In the genomic region with DNA sequence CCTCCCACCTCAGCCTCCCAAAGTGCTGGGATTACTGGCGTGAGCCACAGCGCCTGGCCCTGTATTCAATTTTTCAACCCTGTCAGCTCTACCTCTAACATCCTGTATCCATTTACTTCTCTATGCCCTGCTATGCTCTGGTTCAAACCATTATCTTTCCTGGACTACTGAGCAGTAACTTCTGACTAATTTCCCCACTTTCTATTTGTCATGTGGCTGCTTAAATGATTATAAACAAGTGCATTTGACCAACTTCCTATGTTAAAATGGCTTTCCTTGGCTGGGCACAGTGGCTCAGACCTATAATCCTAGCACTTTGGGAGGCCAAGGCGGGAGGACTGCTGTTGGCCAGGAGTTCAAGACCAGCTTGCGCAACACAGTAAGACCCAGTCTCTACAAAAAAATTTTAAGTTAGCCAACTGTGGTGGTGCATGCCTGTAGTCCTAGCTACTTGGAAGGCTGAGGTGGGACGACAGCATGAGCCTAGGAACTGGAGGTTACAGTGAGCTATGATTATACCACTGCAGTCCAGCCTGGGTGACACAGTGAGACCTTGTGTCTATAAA, we compare ENCODE assay signal across 28 cellular contexts. TPM values are rescaled to one million over a fixed set of nuclear protein-coding genes. Genes with fewer than 3 reads are reported as not detected.
DNase-seq lines count a peak whose midpoint lies in the region; ATAC-seq and TF ChIP-seq lines count a peak whose summit lies in the region.
"Had no signal": no experiment of that assay in that cellular context is flagged by ENCODE, and none has a peak within 500 bp of the region (broad histone marks: within the 10 kb centered on the region; RNA-seq: fewer than 3 reads in every experiment).

No MANE protein-coding gene starts in this region.

- H3K79me2 ChIP-seq in neural cell (replicated peaks; ENCODE audit: insufficient read depth, low read length): peaks cover 61% of the 10 kb centered on the region

- no peak for TF ChIP-seq EP300 in neural cell (conservative IDR thresholded peaks at IDR 0.05; ENCODE audit: poor library complexity, severe bottlenecking)

- H3K4me1 Mint-ChIP-seq in activated naive CD4-positive, alpha-beta T cell treated with anti-CD3 and anti-CD28 coated beads for 36 hours (ENCODE audit: low read depth): peaks cover 46% of the 10 kb centered on the region
- H3K4me1 Mint-ChIP-seq in CD8-positive, alpha-beta memory T cell: peaks cover 43 to 58% (median 56%) of the 10 kb centered on the region in 3 donors

- no peak overlapping the region for H3K4ac ChIP-seq in IMR-90 (ENCODE audit: low read depth, low read length)

- H3K18ac ChIP-seq in IMR-90 (ENCODE audit: low read depth, low read length): no peak overlapping the region

- H3K9me3 ChIP-seq in IMR-90 (ENCODE audit: control insufficient read depth, insufficient read depth, low read length): no peaks in the 10 kb centered on the region
- H3K9me3 ChIP-seq in neural cell (ENCODE audit: low read length): no peaks in the 10 kb centered on the region
- no peaks in the 10 kb centered on the region for H3K9me3 ChIP-seq in CD8-positive, alpha-beta memory T cell (ENCODE audit: low read length)
- H3K9me3 ChIP-seq: body of pancreas, colonic mucosa, thyroid gland had no signal

- H3K36me3 ChIP-seq in IMR-90 (ENCODE audit: control insufficient read depth, insufficient read depth, low read length) (peaks cover 3% of the 10 kb centered on the region; the same call in 1 of the 2 replicates), neural cell (ENCODE audit: insufficient read depth, low read length) (no peaks in the 10 kb centered on the region)
- peaks cover under 1% of the 10 kb centered on the region for H3K36me3 ChIP-seq in CD8-positive, alpha-beta memory T cell (ENCODE audit: insufficient read depth, low read length)
- H3K36me3 ChIP-seq: colonic mucosa had no signal

- no peak overlapping the region for H2BK20ac ChIP-seq in IMR-90 (ENCODE audit: low read depth, low read length)

- no peaks in the 10 kb centered on the region for H3K9me2 ChIP-seq in neural cell (ENCODE audit: insufficient read depth, low read length)

- dilution Hi-C loops in IMR-90 (cut with HindIII; ENCODE audit: low sequenced_read_pairs, unreplicated experiment): no loop called here

- H3F3A ChIP-seq in neural cell (ENCODE audit: insufficient read depth, low read length, poor library complexity, severe bottlenecking): no peaks in the 10 kb centered on the region

- H3K27me3 Mint-ChIP-seq in activated naive CD4-positive, alpha-beta T cell treated with anti-CD3 and anti-CD28 coated beads for 36 hours (ENCODE audit: low read depth): no peaks in the 10 kb centered on the region
- H3K27me3 Mint-ChIP-seq in CD8-positive, alpha-beta memory T cell: no peaks in the 10 kb centered on the region
- H3K27me3 Mint-ChIP-seq: activated naive CD8-positive, alpha-beta T cell treated with anti-CD3 and anti-CD28 coated beads, Interleukin-2, amount 10 ng/mL, durations not matched to agents 7 days and 5 days had no signal

- no peak for TF ChIP-seq RAD21 in IMR-90 (IDR thresholded peaks at IDR 0.05; ENCODE audit: low read length)
- no peak for TF ChIP-seq RAD21 in neural cell (conservative IDR thresholded peaks at IDR 0.05)

- no peak overlapping the region for H4K8ac ChIP-seq in IMR-90 (ENCODE audit: low read depth in 2 of 2, low read length in 2 of 2)

- 0 out of 2 replicates have a peak, but pooled peaks cover 1% of the 10 kb centered on the region for H4K20me1 ChIP-seq in IMR-90 (ENCODE audit: insufficient read depth, low read length)
- no peaks in the 10 kb centered on the region for H4K20me1 ChIP-seq in neural cell (ENCODE audit: insufficient read depth)

- TF ChIP-seq POLR2A in IMR-90 (IDR thresholded peaks at IDR 0.05; ENCODE audit: low read depth, low read length): no peak

- H2AK9ac ChIP-seq in IMR-90 (replicated peaks; ENCODE audit: low read depth, low read length, poor library complexity): no peak overlapping the region

- intact Hi-C loops in activated naive CD4-positive, alpha-beta T cell treated with anti-CD3 and anti-CD28 coated beads for 36 hours (cut with micrococcal nuclease): loop anchor here (5.0 kb wide), 2 partner anchors 1432 to 1957 kb away; a partner anchor contains a TSS
- intact Hi-C loops in IMR-90 (cut with micrococcal nuclease): no loop called here

- H3K4me3 Mint-ChIP-seq in activated naive CD4-positive, alpha-beta T cell treated with anti-CD3 and anti-CD28 coated beads for 36 hours: no peak overlapping the region
- peak overlapping the region in 1 of 7 donors; percentile 17 for H3K4me3 Mint-ChIP-seq in CD8-positive, alpha-beta memory T cell
- H3K4me3 Mint-ChIP-seq: activated naive CD8-positive, alpha-beta T cell treated with anti-CD3 and anti-CD28 coated beads, Interleukin-2, amount 10 ng/mL, durations not matched to agents 7 days and 5 days; CD14-positive monocyte had no signal

- H4K91ac ChIP-seq in IMR-90 (ENCODE audit: insufficient read depth, low read depth, low read length): no peak overlapping the region

- 100% methylated on average over 1 of the region's 5 CpGs; no CpG with 5 or more reads in 1 of the 2 experiments for WGBS in IMR-90 (ENCODE audit: extremely low coverage in 2 of 2, insufficient read length in 1 of 2), 2 experiments

- ATAC-seq in IMR-90 (ENCODE audit: low read depth) (no peak), HG02885 (IDR thresholded peaks at IDR 0.05; ENCODE audit: poor library complexity, unreplicated experiment) (no peak)
- ATAC-seq in activated naive CD4-positive, alpha-beta T cell treated with anti-CD3 and anti-CD28 coated beads, Interleukin-2, amount 50 U/mL, for 72 hours: no peak
- ATAC-seq: activated CD4-positive, CD25-positive, alpha-beta regulatory T cell treated with anti-CD3 and anti-CD28 coated beads, Interleukin-2, amount 50 U/mL, for 24 hours; body of pancreas had no signal

- in situ Hi-C loops in IMR-90 (cut with MboI; ENCODE audit: low sequenced_read_pairs): no loop called here

- no peak overlapping the region for H2AFZ ChIP-seq in IMR-90 (replicated peaks; ENCODE audit: low read length, poor library complexity)
- H2AFZ ChIP-seq in neural cell (ENCODE audit: low read depth, low read length): no peak overlapping the region

- DNase-seq in activated naive CD4-positive, alpha-beta T cell treated with anti-CD3 and anti-CD28 coated beads for 36 hours: no peak
- no peak for DNase-seq in activated naive CD4-positive, alpha-beta T cell treated with Interleukin-2 at 50 U/mL for 16 hours
- no peak for DNase-seq in IMR-90
- no peak for DNase-seq in activated naive CD4-positive, alpha-beta T cell treated with anti-CD3 and anti-CD28 coated beads, Interleukin-2, amount 50 U/mL, for 72 hours (ENCODE audit: low spot score in 2 of 2)
- no peak for DNase-seq in cortex of kidney (lab: John Stamatoyannopoulos, UW)
- DNase-seq in CD8-positive, alpha-beta memory T cell: no peak
- DNase-seq: ACHN; activated CD8-positive, alpha-beta memory T cell treated with anti-CD3 and anti-CD28 coated beads, Interleukin-2, amount 50 U/mL, for 4 hours; activated naive CD8-positive, alpha-beta T cell treated with anti-CD3 and anti-CD28 coated beads, Interleukin-2, amount 10 ng/mL, durations not matched to agents 7 days and 5 days; body of pancreas; colonic mucosa; DMS79; H9; NCI-H1105; NCI-H2081; NCI-H510A; RPMI8226; stimulated activated CD4-positive, alpha-beta T cell treated with anti-CD3 and anti-CD28 coated beads, Interleukin-1b, Interleukin-23, amount 100 ng/mL, for 48 hours; stimulated activated naive CD4-positive, alpha-beta T cell; T-helper 9 cell; thyroid gland had no signal

- no peak overlapping the region for H4K5ac ChIP-seq in IMR-90 (ENCODE audit: low read depth, low read length)

- POLR2A ChIA-PET in IMR-90 (lab: Charles Lee; ENCODE audit: unreplicated experiment): no interaction called here
- POLR2A ChIA-PET in CD8-positive, alpha-beta memory T cell (lab: Charles Lee): interaction anchor here (0.6 to 0.9 kb wide), 3 partner anchors 39 to 304 kb away, joined by 3 to 8 read pairs (median 3); no protein-coding TSS in a partner anchor

- H3K56ac ChIP-seq in IMR-90 (ENCODE audit: extremely low read depth, insufficient read depth, low read length): no peak overlapping the region

- H2BK120ac ChIP-seq in IMR-90 (ENCODE audit: low read depth, low read length): no peak overlapping the region

- no peak overlapping the region for H3K9ac ChIP-seq in IMR-90 (ENCODE audit: low read depth, low read length)
- H3K9ac ChIP-seq in neural cell (ENCODE audit: low read length): no peak overlapping the region

- H3K9me3 Mint-ChIP-seq in activated naive CD4-positive, alpha-beta T cell treated with anti-CD3 and anti-CD28 coated beads for 36 hours: no peaks in the 10 kb centered on the region
- no peaks in the 10 kb centered on the region for H3K9me3 Mint-ChIP-seq in activated naive CD4-positive, alpha-beta T cell treated with anti-CD3 and anti-CD28 coated beads, Interleukin-2, amount 50 U/mL, for 72 hours
- H3K9me3 Mint-ChIP-seq in CD8-positive, alpha-beta memory T cell: no peaks in the 10 kb centered on the region
- H3K9me3 Mint-ChIP-seq: activated naive CD8-positive, alpha-beta T cell treated with anti-CD3 and anti-CD28 coated beads, Interleukin-2, amount 10 ng/mL, durations not matched to agents 7 days and 5 days; CD14-positive monocyte; H9 had no signal

- no peak overlapping the region for H3K4me2 ChIP-seq in IMR-90 (ENCODE audit: low read depth, low read length)
- no peak overlapping the region for H3K4me2 ChIP-seq in neural cell (ENCODE audit: low read length)

- H3K27me3 ChIP-seq in IMR-90 (ENCODE audit: control insufficient read depth, insufficient read depth, low read length) (no peaks in the 10 kb centered on the region), neural cell (ENCODE audit: insufficient read depth, low read depth, low read length) (no peaks in the 10 kb centered on the region)
- H3K27me3 ChIP-seq in CD8-positive, alpha-beta memory T cell (ENCODE audit: insufficient read depth, low read length, poor library complexity, severe bottlenecking): no peaks in the 10 kb centered on the region
- H3K27me3 ChIP-seq: body of pancreas, colonic mucosa, thyroid gland had no signal

- H3K14ac ChIP-seq in IMR-90 (replicated peaks; ENCODE audit: low read depth, low read length): no peak overlapping the region

- no peak overlapping the region for H3K27ac ChIP-seq in IMR-90 (ENCODE audit: insufficient read depth, low read length)
- H3K27ac ChIP-seq in neural cell (ENCODE audit: low read length): no peak overlapping the region
- no peak overlapping the region for H3K27ac ChIP-seq in CD8-positive, alpha-beta memory T cell (ENCODE audit: low read depth, low read length)
- H3K27ac ChIP-seq: body of pancreas, colonic mucosa, SK-N-MC, thyroid gland had no signal

- H3K9me1 ChIP-seq in IMR-90 (ENCODE audit: insufficient read depth, low read length): 0 out of 2 replicates have a peak, but pooled peaks cover 3% of the 10 kb centered on the region

- CTCF ChIA-PET in activated naive CD4-positive, alpha-beta T cell treated with anti-CD3 and anti-CD28 coated beads for 36 hours (lab: Charles Lee): interaction anchor here (0.7 to 3.0 kb wide), 7 partner anchors 8 to 92 kb away, joined by 3 to 11 read pairs (median 3); no protein-coding TSS in a partner anchor
- CTCF ChIA-PET in IMR-90 (lab: Yijun Ruan, JAX): interaction anchor here (0.8 kb wide), 1 partner anchor 22 kb away, joined by 3 read pairs; no protein-coding TSS in a partner anchor
- CTCF ChIA-PET in CD8-positive, alpha-beta memory T cell (lab: Charles Lee): interaction anchor here (1.0 to 2.4 kb wide), 3 partner anchors 91 to 179 kb away, joined by 3 to 10 read pairs (median 3); a partner anchor contains a TSS

- no peak overlapping the region for H2BK5ac ChIP-seq in IMR-90 (ENCODE audit: low read depth, low read length, poor library complexity, severe bottlenecking)

- no peak overlapping the region for H2AK5ac ChIP-seq in IMR-90 (ENCODE audit: low read depth, low read length)

- H3K4me3 ChIP-seq in IMR-90 (ENCODE audit: insufficient read depth, low read depth, low read length) (no peak overlapping the region), neural cell (ENCODE audit: low read length) (peak overlapping the region; percentile 84)
- no peak overlapping the region for H3K4me3 ChIP-seq in CD8-positive, alpha-beta memory T cell (ENCODE audit: low read length)
- H3K4me3 ChIP-seq: body of pancreas, colonic mucosa, SK-N-MC, thyroid gland had no signal

- no peak overlapping the region for H3K23ac ChIP-seq in IMR-90 (ENCODE audit: low read depth, low read length)

- H3K4me1 ChIP-seq in IMR-90 (ENCODE audit: control insufficient read depth, insufficient read depth, low read length): peaks cover 5% of the 10 kb centered on the region; the same call in 1 of the 2 replicates
- peaks cover 42% of the 10 kb centered on the region for H3K4me1 ChIP-seq in CD8-positive, alpha-beta memory T cell (ENCODE audit: insufficient read depth, low read length)

- no TSS peak for BruUV-seq in IMR-90 (replicated peaks; lab: Mats Ljungman, UMichigan)

- H3K36me3 Mint-ChIP-seq in activated naive CD4-positive, alpha-beta T cell treated with anti-CD3 and anti-CD28 coated beads for 36 hours (ENCODE audit: low read depth): no peaks in the 10 kb centered on the region
- peaks cover 13 to 23% of the 10 kb centered on the region in 2 donors for H3K36me3 Mint-ChIP-seq in activated naive CD4-positive, alpha-beta T cell treated with anti-CD3 and anti-CD28 coated beads, Interleukin-2, amount 50 U/mL, for 72 hours
- H3K36me3 Mint-ChIP-seq in CD8-positive, alpha-beta memory T cell: peaks cover 0 to 35% (median 7%) of the 10 kb centered on the region in 3 donors

- H3K79me1 ChIP-seq in IMR-90 (ENCODE audit: low read depth in 1 of 2, low read length in 2 of 2): peaks cover 19 to 66% of the 10 kb centered on the region in 2 experiments

- H3K27ac Mint-ChIP-seq in activated naive CD4-positive, alpha-beta T cell treated with anti-CD3 and anti-CD28 coated beads for 36 hours: peak overlapping the region; percentile 62
- H3K27ac Mint-ChIP-seq in activated naive CD4-positive, alpha-beta T cell treated with anti-CD3 and anti-CD28 coated beads, Interleukin-2, amount 50 U/mL, for 72 hours: peak overlapping the region; percentile 34 to 90
- H3K27ac Mint-ChIP-seq in CD8-positive, alpha-beta memory T cell: peak overlapping the region in 3 of 8 donors; percentile 15 to 53 (median 30)

- TF ChIP-seq CTCF in IMR-90 (conservative IDR thresholded peaks at IDR 0.05; ENCODE audit: low read depth, low read length) (no peak), neural cell (IDR thresholded peaks at IDR 0.05; ENCODE audit: poor library complexity, severe bottlenecking) (no peak)

- H2BK15ac ChIP-seq in IMR-90 (ENCODE audit: low read depth, low read length): no peak overlapping the region

RNA-seq across cellular contexts. Expression of a gene that starts 2.1 kb away (rescaled TPM):
- total RNA-seq in activated naive CD4-positive, alpha-beta T cell treated with anti-CD3 and anti-CD28 coated beads for 36 hours: 1 to 10 TPM; 8.2 to 9.0 TPM
- total RNA-seq in IMR-90 (2012; rRNA removed): 14.0 and 14.7 TPM in 2 replicates
- 35.0 and 40.9 TPM in 2 replicates for polyA plus RNA-seq in IMR-90 (2012; rRNA removed)
- 15.1 and 21.6 TPM in 2 replicates for polyA plus RNA-seq in IMR-90 (2012; cell fraction: cytosol; rRNA removed)
- polyA plus RNA-seq in IMR-90 (2012; cell fraction: nucleus; rRNA removed; ENCODE audit: low replicate concordance): 14.5 and 21.7 TPM in 2 replicates
- 10 to 100 TPM; 10.6 to 11.2 TPM for total RNA-seq in activated naive CD4-positive, alpha-beta T cell treated with anti-CD3 and anti-CD28 coated beads, Interleukin-2, amount 50 U/mL, for 72 hours
- polyA plus RNA-seq in neural cell: 46.4 and 62.4 TPM in 2 replicates
- 37.0 and 39.8 TPM in 2 replicates for polyA minus RNA-seq in neural cell
- total RNA-seq in CD8-positive, alpha-beta memory T cell: 10 to 100 TPM; 16.8 to 18.4 TPM
- 19.7 TPM for polyA plus RNA-seq in CD8-positive, alpha-beta memory T cell

RNA-seq across cellular contexts. Expression of a gene that starts 2.5 kb away (rescaled TPM):
- total RNA-seq in activated naive CD4-positive, alpha-beta T cell treated with anti-CD3 and anti-CD28 coated beads for 36 hours: 10 to 100 TPM; 49.8 to 54.7 TPM
- total RNA-seq in IMR-90 (2012; rRNA removed): 72.5 and 103 TPM in 2 replicates
- polyA plus RNA-seq in IMR-90 (2012; rRNA removed): 60.3 and 70.4 TPM in 2 replicates
- 30.0 and 40.5 TPM in 2 replicates for polyA plus RNA-seq in IMR-90 (2012; cell fraction: cytosol; rRNA removed)
- polyA plus RNA-seq in IMR-90 (2012; cell fraction: nucleus; rRNA removed; ENCODE audit: low replicate concordance): 21.5 and 73.6 TPM in 2 replicates
- total RNA-seq in activated naive CD4-positive, alpha-beta T cell treated with anti-CD3 and anti-CD28 coated beads, Interleukin-2, amount 50 U/mL, for 72 hours: 10 to 100 TPM; 51.1 to 52.7 TPM
- polyA plus RNA-seq in neural cell: 119 and 130 TPM in 2 replicates
- polyA minus RNA-seq in neural cell: 58.9 and 65.3 TPM in 2 replicates
- total RNA-seq in CD8-positive, alpha-beta memory T cell: 100 to 1,000 TPM; 129 to 131 TPM
- 89.9 TPM for polyA plus RNA-seq in CD8-positive, alpha-beta memory T cell

RNA-seq across cellular contexts. Expression of a gene that starts 31.4 kb away (rescaled TPM):
- 100 to 1,000 TPM; 249 to 282 TPM for total RNA-seq in activated naive CD4-positive, alpha-beta T cell treated with anti-CD3 and anti-CD28 coated beads for 36 hours
- total RNA-seq in IMR-90 (2012; rRNA removed): 40.3 and 48.9 TPM in 2 replicates
- polyA plus RNA-seq in IMR-90 (2012; rRNA removed) (107 and 137 TPM in 2 replicates), neural cell (509 and 546 TPM in 2 replicates)
- polyA plus RNA-seq in IMR-90 (2012; cell fraction: cytosol; rRNA removed): 241 and 354 TPM in 2 replicates
- 109 and 132 TPM in 2 replicates for polyA plus RNA-seq in IMR-90 (2012; cell fraction: nucleus; rRNA removed; ENCODE audit: low replicate concordance)
- 100 to 1,000 TPM; 156 to 237 TPM for total RNA-seq in activated naive CD4-positive, alpha-beta T cell treated with anti-CD3 and anti-CD28 coated beads, Interleukin-2, amount 50 U/mL, for 72 hours
- 92.3 and 108 TPM in 2 replicates for polyA minus RNA-seq in neural cell
- 100 to 1,000 TPM; 272 to 276 TPM for total RNA-seq in CD8-positive, alpha-beta memory T cell
- 201 TPM for polyA plus RNA-seq in CD8-positive, alpha-beta memory T cell

RNA-seq across cellular contexts. Expression of a gene that starts 41.7 kb away (rescaled TPM):
- not detected for total RNA-seq in activated naive CD4-positive, alpha-beta T cell treated with anti-CD3 and anti-CD28 coated beads for 36 hours
- total RNA-seq in IMR-90 (2012; rRNA removed): not detected in 2 replicates
- polyA plus RNA-seq in IMR-90 (2012; rRNA removed): not detected in 2 replicates
- polyA plus RNA-seq in IMR-90 (2012; cell fraction: cytosol; rRNA removed): not detected in 2 replicates
- not detected in 2 replicates for polyA plus RNA-seq in IMR-90 (2012; cell fraction: nucleus; rRNA removed; ENCODE audit: low replicate concordance)
- total RNA-seq in activated naive CD4-positive, alpha-beta T cell treated with anti-CD3 and anti-CD28 coated beads, Interleukin-2, amount 50 U/mL, for 72 hours: not detected
- not detected in 2 replicates for polyA plus RNA-seq in neural cell
- polyA minus RNA-seq in neural cell: not detected in 2 replicates
- not detected for total RNA-seq in CD8-positive, alpha-beta memory T cell
- 0.89 TPM for polyA plus RNA-seq in CD8-positive, alpha-beta memory T cell
- total RNA-seq: activated naive CD8-positive, alpha-beta T cell treated with anti-CD3 and anti-CD28 coated beads, Interleukin-2, amount 10 ng/mL, durations not matched to agents 7 days and 5 days; body of pancreas; colonic mucosa; H9; LHCN-M2; posterior vena cava; thyroid gland had no signal

RNA-seq across cellular contexts. Expression of a gene that starts 42.0 kb away (rescaled TPM):
- 10 to 100 TPM; 38.5 to 46.6 TPM for total RNA-seq in activated naive CD4-positive, alpha-beta T cell treated with anti-CD3 and anti-CD28 coated beads for 36 hours
- total RNA-seq in IMR-90 (2012; rRNA removed): 19.4 and 21.4 TPM in 2 replicates
- 44.0 and 45.7 TPM in 2 replicates for polyA plus RNA-seq in IMR-90 (2012; rRNA removed)
- polyA plus RNA-seq in IMR-90 (2012; cell fraction: cytosol; rRNA removed): 31.7 and 39.8 TPM in 2 replicates
- 56.8 and 65.2 TPM in 2 replicates for polyA plus RNA-seq in IMR-90 (2012; cell fraction: nucleus; rRNA removed; ENCODE audit: low replicate concordance)
- 10 to 100 TPM; 49.5 to 59.6 TPM for total RNA-seq in activated naive CD4-positive, alpha-beta T cell treated with anti-CD3 and anti-CD28 coated beads, Interleukin-2, amount 50 U/mL, for 72 hours
- 15.8 and 17.4 TPM in 2 replicates for polyA plus RNA-seq in neural cell
- polyA minus RNA-seq in neural cell: 36.7 and 40.4 TPM in 2 replicates
- 10 to 100 TPM; 83.9 to 89.0 TPM for total RNA-seq in CD8-positive, alpha-beta memory T cell
- polyA plus RNA-seq in CD8-positive, alpha-beta memory T cell: 45.1 TPM
